13 cellular contexts compared by ENCODE assay signal in genomic region chr15:96342611-96343528, GRCh38. TPM values are rescaled to one million over a fixed set of nuclear protein-coding genes. Genes with fewer than 3 reads are reported as not detected.
DNase-seq lines count a peak whose midpoint lies in the region; ATAC-seq, FAIRE-seq and TF ChIP-seq lines count a peak whose summit lies in the region.
"Had no signal": no experiment of that assay in that cellular context is flagged by ENCODE, and none has a peak within 500 bp of the region (broad histone marks: within the 10 kb centered on the region; RNA-seq: fewer than 3 reads in every experiment).

No MANE protein-coding gene starts in this region.

- ATAC-seq in gastrocnemius medialis (no peak), GM21619 (IDR thresholded peaks at IDR 0.05; ENCODE audit: unreplicated experiment) (no peak), omental fat pad (ENCODE audit: low FRiP score) (no peak)
- ATAC-seq in CD4-positive, alpha-beta T cell (ENCODE audit: poor library complexity) = no peak
- ATAC-seq: HCT116 had no signal

- intact Hi-C loops in kidney (cut with DNase I) = no loop called here
- intact Hi-C loops in gastrocnemius medialis (cut with DNase I; ENCODE audit: low total_unique reads) = loop anchor here (5.0 to 10.0 kb wide), 2 partner anchors 291 to 898 kb away; no protein-coding TSS in a partner anchor
- intact Hi-C loops in CD4-positive, alpha-beta T cell (cut with DNase I, micrococcal nuclease) = no loop called here

- H3K27me3 ChIP-seq in H7 (ENCODE audit: control insufficient read depth, insufficient read depth, low read length) (peaks cover 93% of the 10 kb centered on the region), gastrocnemius medialis (no peaks in the 10 kb centered on the region)
- peaks cover 97% of the 10 kb centered on the region for H3K27me3 ChIP-seq in CD4-positive, alpha-beta T cell (ENCODE audit: control insufficient read depth, insufficient read depth, low read length)

- peak overlapping the region; percentile 82 to 83 for H3K9ac ChIP-seq in kidney (ENCODE audit: low read length in 2 of 2)

- CTCF ChIA-PET in CD4-positive, alpha-beta T cell (lab: Charles Lee) = no interaction called here

- no peak for FAIRE-seq in kidney (lab: Jason Lieb, UNC)

- peak overlapping the region; percentile 87 to 91 for H3K27ac ChIP-seq in kidney (ENCODE audit: low read depth in 2 of 2, low read length in 2 of 2)
- H3K27ac ChIP-seq in gastrocnemius medialis = peak overlapping the region; percentile 93 to 98 (median 95)
- H3K27ac ChIP-seq in CD4-positive, alpha-beta T cell (ENCODE audit: low read depth, low read length) = no peak overlapping the region

- peak; percentile 61 for DNase-seq in H7
- DNase-seq in kidney = peak; percentile 68
- no peak for DNase-seq in gastrocnemius medialis
- no peak for DNase-seq in NCI-H146 (lab: John Stamatoyannopoulos, UW)
- DNase-seq in omental fat pad (ENCODE audit: low spot score) = no peak
- no peak for DNase-seq in CD4-positive, alpha-beta T cell
- DNase-seq: CD4-positive, CD25-positive, alpha-beta regulatory T cell; midbrain; NCI-H2171 had no signal

- peaks cover 17 to 18% of the 10 kb centered on the region in 2 donors for H3K4me1 ChIP-seq in kidney (ENCODE audit: control insufficient read depth in 1 of 2, insufficient read depth in 1 of 2, low read depth in 1 of 2, low read length in 2 of 2)
- H3K4me1 ChIP-seq in gastrocnemius medialis = peaks cover 0 to 33% of the 10 kb centered on the region in 2 donors

- in situ Hi-C loops in gastrocnemius medialis (cut with MboI; ENCODE audit: low sequenced_read_pairs in 4 of 4) = loop anchor here in 2 of 4 donors (10.0 to 25.0 kb wide), 3 partner anchors 1078 to 1619 kb away; partner anchors contain the start of gene ARRDC4 (in 1 of the 2)

- no peak for TF ChIP-seq POLR2A in gastrocnemius medialis (IDR thresholded peaks at IDR 0.05)

- no peaks in the 10 kb centered on the region for H3K36me3 ChIP-seq in H7 (replicated peaks; ENCODE audit: control insufficient read depth, insufficient read depth, low read length)
- H3K36me3 ChIP-seq in kidney (ENCODE audit: control insufficient read depth in 1 of 2, insufficient read depth in 2 of 2, low read length in 2 of 2) = peaks cover 0 to 24% of the 10 kb centered on the region in 2 donors
- no peaks in the 10 kb centered on the region for H3K36me3 ChIP-seq in gastrocnemius medialis

- peak overlapping the region; percentile 96 to 100 (median 98) for H3K27ac Mint-ChIP-seq in brain
- no peak overlapping the region for H3K27ac Mint-ChIP-seq in CD4-positive, alpha-beta T cell
- H3K27ac Mint-ChIP-seq: CD4-positive, CD25-positive, alpha-beta regulatory T cell had no signal

- TF ChIP-seq CTCF in brain (conservative IDR thresholded peaks at IDR 0.05) (no peak), kidney (IDR thresholded peaks at IDR 0.05; ENCODE audit: borderline replicate concordance, extremely low read depth, insufficient read depth) (no peak), gastrocnemius medialis (IDR thresholded peaks at IDR 0.05 in 4 of 5, conservative IDR thresholded peaks at IDR 0.05 in 1 of 5) (no peak), omental fat pad (IDR thresholded peaks at IDR 0.05) (no peak)
- TF ChIP-seq CTCF in CD4-positive, alpha-beta T cell (IDR thresholded peaks at IDR 0.05) = no peak

- H3K27me3 Mint-ChIP-seq in brain = peaks cover 40% of the 10 kb centered on the region
- H3K27me3 Mint-ChIP-seq in CD4-positive, alpha-beta T cell = peaks cover 97% of the 10 kb centered on the region

- peak overlapping the region; percentile 90 to 97 (median 94) for H3K4me3 Mint-ChIP-seq in brain
- H3K4me3 Mint-ChIP-seq in CD4-positive, alpha-beta T cell = no peak overlapping the region
- H3K4me3 Mint-ChIP-seq: CD4-positive, CD25-positive, alpha-beta regulatory T cell had no signal

- H3K4me3 ChIP-seq in H7 (ENCODE audit: insufficient read depth, low read depth, low read length) = no peak overlapping the region
- H3K4me3 ChIP-seq in kidney (ENCODE audit: low read length in 2 of 2) = peak overlapping the region; percentile 29 to 65
- H3K4me3 ChIP-seq in gastrocnemius medialis = peak overlapping the region; percentile 29 to 86 (median 72)

- POLR2A ChIA-PET in CD4-positive, alpha-beta T cell (lab: Charles Lee) = no interaction called here

- H3K4me1 Mint-ChIP-seq in brain = peaks cover 84% of the 10 kb centered on the region
- peaks cover 8% of the 10 kb centered on the region for H3K4me1 Mint-ChIP-seq in CD4-positive, alpha-beta T cell (ENCODE audit: low read depth)

- no peaks in the 10 kb centered on the region for H3K9me3 Mint-ChIP-seq in brain
- H3K9me3 Mint-ChIP-seq in CD4-positive, alpha-beta T cell = no peaks in the 10 kb centered on the region

- no peaks in the 10 kb centered on the region for H3K9me3 ChIP-seq in kidney (ENCODE audit: control insufficient read depth in 1 of 2, low read length in 2 of 2)
- no peaks in the 10 kb centered on the region for H3K9me3 ChIP-seq in gastrocnemius medialis
- H3K9me3 ChIP-seq in CD4-positive, alpha-beta T cell (ENCODE audit: control insufficient read depth, low read length) = peaks cover 21% of the 10 kb centered on the region

- H3K36me3 Mint-ChIP-seq in brain = peaks cover 52% of the 10 kb centered on the region
- no peaks in the 10 kb centered on the region for H3K36me3 Mint-ChIP-seq in CD4-positive, alpha-beta T cell (ENCODE audit: low read depth)
- H3K36me3 Mint-ChIP-seq: CD4-positive, CD25-positive, alpha-beta regulatory T cell had no signal

RNA-seq across cellular contexts. Expression of gene NR2F2, which starts 12.4 kb away (rescaled TPM):
- 0.17 TPM in 1 of 2 replicates, not detected in the other for total RNA-seq in H7 (2014; rRNA removed; shearing (Covaris generic))
- 60.4 TPM for polyA plus RNA-seq in brain (ENCODE audit: insufficient read depth, low read depth, low replicate concordance)
- 191 TPM for total RNA-seq in kidney
- polyA plus RNA-seq in kidney (ENCODE audit: insufficient read depth, low read depth, low replicate concordance) = 42.5 TPM
- 10 to 100 TPM in 1 of 4 donors, 1 to 10 TPM in 3; 4.3 to 14.6 (median 9.3) TPM for total RNA-seq in gastrocnemius medialis
- total RNA-seq in omental fat pad = 10 to 100 TPM in 3 of 4 donors, 1 to 10 TPM in 1; 8.9 to 41.8 (median 20.1) TPM
- total RNA-seq in CD4-positive, alpha-beta T cell = not detected
- total RNA-seq: CD4-positive, CD25-positive, alpha-beta regulatory T cell; T-helper 1 cell treated with Interleukin-12 subunit alpha and Interleukin-12 subunit beta and Interleukin-4 antibody, amounts not matched to agents 30 ng/mL and 1 ng/mL, for 36 hours had no signal
- polyA plus RNA-seq: CD4-positive, CD25-positive, alpha-beta regulatory T cell had no signal

Comparison
In these comparisons a context has a peak if more than half of its experiments do, and no peak if none do; other contexts are left out.
1. DNase-seq: peak in H7 (single experiment) and kidney (single experiment); none in gastrocnemius medialis (0 of 2), NCI-H146 (single experiment), omental fat pad (single experiment) and CD4-positive, alpha-beta T cell (0 of 10).